ENCODE assay signal across 8 cellular contexts in the genomic region with DNA sequence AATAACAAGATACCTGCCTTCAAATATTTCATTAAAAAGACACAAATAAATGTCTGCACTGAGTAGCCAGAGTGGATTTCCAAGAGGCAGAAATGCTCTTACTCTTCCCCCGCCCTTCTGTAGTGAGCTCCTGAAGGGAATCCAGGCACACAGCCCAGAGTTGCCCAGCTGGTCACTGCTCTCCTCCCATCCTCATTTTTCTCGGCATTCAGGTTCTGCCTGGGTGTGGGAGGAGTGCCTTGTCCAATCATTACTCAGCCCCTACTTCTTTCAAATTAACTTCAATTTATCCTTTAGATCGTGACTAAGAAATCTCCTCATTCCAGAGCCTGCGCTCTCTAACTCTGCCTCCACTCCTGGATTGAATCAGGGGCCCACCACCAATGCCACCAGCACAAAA. TPM values are rescaled to one million over a fixed set of nuclear protein-coding genes. Genes with fewer than 3 reads are reported as not detected.
DNase-seq lines count a peak whose midpoint lies in the region; ATAC-seq and TF ChIP-seq lines count a peak whose summit lies in the region.

No MANE protein-coding gene starts in this region.

- H3K4me3 ChIP-seq in heart right ventricle (no peak overlapping the region), sigmoid colon (no peak overlapping the region)

- no peak for TF ChIP-seq POLR2A in sigmoid colon (IDR thresholded peaks at IDR 0.05)

- in situ Hi-C loops in G401 (cut with HindIII; ENCODE audit: low sequenced_read_pairs): no loop called here

- H3K9me3 ChIP-seq in heart right ventricle: no peaks in the 10 kb centered on the region
- H3K9me3 ChIP-seq in sigmoid colon: no peaks in the 10 kb centered on the region

- H3K27ac ChIP-seq in heart right ventricle (peak overlapping the region in 7 of 10 donors; percentile 7 to 73 (median 54)), sigmoid colon (peak overlapping the region; percentile 74 to 93 (median 84))

- no peaks in the 10 kb centered on the region for H3K9me3 Mint-ChIP-seq in activated T-helper 1 cell treated with anti-CD3 and anti-CD28 coated beads, Interleukin-12 subunit alpha, Interleukin-12 subunit beta, Interleukin-2, Interleukin-4 antibody, amounts not matched to agents 30 ng/mL and 10 ng/mL and 1 ng/mL, durations not matched to agents 14 hours and 24 hours and 36 hours

- peaks cover 29% of the 10 kb centered on the region for H3K36me3 Mint-ChIP-seq in activated T-helper 1 cell treated with anti-CD3 and anti-CD28 coated beads, Interleukin-12 subunit alpha, Interleukin-12 subunit beta, Interleukin-2, Interleukin-4 antibody, amounts not matched to agents 30 ng/mL and 10 ng/mL and 1 ng/mL, durations not matched to agents 14 hours and 24 hours and 36 hours (ENCODE audit: low read depth)

- DNase-seq in G401 (ENCODE audit: low spot score): peak; percentile 97
- peak; percentile 91 for DNase-seq in amniotic epithelial cell (ENCODE audit: low read depth)
- peak; percentile 31 to 39 for DNase-seq in heart right ventricle
- peak; percentile 81 for DNase-seq in sigmoid colon
- DNase-seq in stimulated activated CD4-positive, alpha-beta T cell treated with anti-CD3 and anti-CD28 coated beads, Interleukin-1b, Interleukin-23, amount 100 ng/mL, for 48 hours: no peak
- DNase-seq in NCI-H2171 treated with DMSO at 0.1 percent for 48 hours (lab: John Stamatoyannopoulos, UW): no peak
- DNase-seq in activated T-helper 1 cell treated with anti-CD3 and anti-CD28 coated beads, Interleukin-12 subunit alpha, Interleukin-12 subunit beta, Interleukin-2, Interleukin-4 antibody, amounts not matched to agents 30 ng/mL and 10 ng/mL and 1 ng/mL, durations not matched to agents 14 hours and 24 hours and 36 hours (ENCODE audit: low spot score): no peak

- H3K4me1 ChIP-seq in heart right ventricle: peaks cover 0 to 91% (median 71%) of the 10 kb centered on the region in 9 donors
- peaks cover 0 to 98% (median 96%) of the 10 kb centered on the region in 4 donors for H3K4me1 ChIP-seq in sigmoid colon

- peaks cover 67% of the 10 kb centered on the region for H3K4me1 Mint-ChIP-seq in activated T-helper 1 cell treated with anti-CD3 and anti-CD28 coated beads, Interleukin-12 subunit alpha, Interleukin-12 subunit beta, Interleukin-2, Interleukin-4 antibody, amounts not matched to agents 30 ng/mL and 10 ng/mL and 1 ng/mL, durations not matched to agents 14 hours and 24 hours and 36 hours (ENCODE audit: low read depth)

- peak; percentile 59 to 85 (median 80) for ATAC-seq in heart right ventricle
- ATAC-seq in HG03025 (IDR thresholded peaks at IDR 0.05; ENCODE audit: low FRiP score, unreplicated experiment): no peak

- no peak overlapping the region for H3K27ac Mint-ChIP-seq in activated T-helper 1 cell treated with anti-CD3 and anti-CD28 coated beads, Interleukin-12 subunit alpha, Interleukin-12 subunit beta, Interleukin-2, Interleukin-4 antibody, amounts not matched to agents 30 ng/mL and 10 ng/mL and 1 ng/mL, durations not matched to agents 14 hours and 24 hours and 36 hours

- no peak for TF ChIP-seq EP300 in sigmoid colon (IDR thresholded peaks at IDR 0.05)

- TF ChIP-seq CTCF in heart right ventricle (IDR thresholded peaks at IDR 0.05) (no peak), sigmoid colon (IDR thresholded peaks at IDR 0.05) (no peak)

- no peaks in the 10 kb centered on the region for H3K27me3 Mint-ChIP-seq in activated T-helper 1 cell treated with anti-CD3 and anti-CD28 coated beads, Interleukin-12 subunit alpha, Interleukin-12 subunit beta, Interleukin-2, Interleukin-4 antibody, amounts not matched to agents 30 ng/mL and 10 ng/mL and 1 ng/mL, durations not matched to agents 14 hours and 24 hours and 36 hours (ENCODE audit: insufficient read depth)

- H3K27me3 ChIP-seq in heart right ventricle (no peaks in the 10 kb centered on the region), sigmoid colon (no peaks in the 10 kb centered on the region)

- H3K36me3 ChIP-seq in heart right ventricle: peaks cover 0 to 10% (median 0%) of the 10 kb centered on the region in 9 donors
- peaks cover 0 to 9% (median 2%) of the 10 kb centered on the region in 4 donors for H3K36me3 ChIP-seq in sigmoid colon

- no peak overlapping the region for H3K4me3 Mint-ChIP-seq in activated T-helper 1 cell treated with anti-CD3 and anti-CD28 coated beads, Interleukin-12 subunit alpha, Interleukin-12 subunit beta, Interleukin-2, Interleukin-4 antibody, amounts not matched to agents 30 ng/mL and 10 ng/mL and 1 ng/mL, durations not matched to agents 14 hours and 24 hours and 36 hours

- intact Hi-C loops in heart right ventricle (cut with DNase I): no loop called here
- intact Hi-C loops in sigmoid colon (cut with DNase I): loop anchor here (2.0 kb wide), 1 partner anchor 13 kb away; no protein-coding TSS in a partner anchor
- intact Hi-C loops in activated T-helper 1 cell treated with anti-CD3 and anti-CD28 coated beads, Interleukin-12 subunit alpha, Interleukin-12 subunit beta, Interleukin-2, Interleukin-4 antibody, amounts not matched to agents 30 ng/mL and 10 ng/mL and 1 ng/mL, durations not matched to agents 14 hours and 24 hours and 36 hours (cut with micrococcal nuclease): no loop called here

- 37 to 44% methylated on average over 4 of the region's 4 CpGs for WGBS in heart right ventricle, 2 donors
- 36 to 59% methylated on average over 4 of the region's 4 CpGs for WGBS in sigmoid colon, 2 donors

RNA-seq across cellular contexts. Expression of a gene that starts 12.2 kb away (rescaled TPM):
- total RNA-seq in G401 (2014; rRNA removed; shearing (Covaris generic)): 28.1 and 43.5 TPM in 2 replicates
- total RNA-seq in heart right ventricle: 10 to 100 TPM; 13.7 to 22.8 (median 17.4) TPM
- polyA plus RNA-seq in heart right ventricle: 1 to 10 TPM; 4.4 to 8.6 TPM
- total RNA-seq in sigmoid colon: 10 to 100 TPM; 59.2 to 97.5 (median 62.2) TPM
- 10 to 100 TPM; 12.6 to 23.5 (median 19.4) TPM for polyA plus RNA-seq in sigmoid colon
- total RNA-seq in activated T-helper 1 cell treated with anti-CD3 and anti-CD28 coated beads, Interleukin-12 subunit alpha, Interleukin-12 subunit beta, Interleukin-2, Interleukin-4 antibody, amounts not matched to agents 30 ng/mL and 10 ng/mL and 1 ng/mL, durations not matched to agents 14 hours and 24 hours and 36 hours: 97.6 and 103 TPM in 2 replicates

Comparison
In these comparisons a context has a peak if more than half of its experiments do, and no peak if none do; other contexts are left out.
1. DNase-seq: peak in G401 (single experiment), amniotic epithelial cell (single experiment), heart right ventricle (2 of 2) and sigmoid colon (single experiment); none in stimulated activated CD4-positive, alpha-beta T cell treated with anti-CD3 and anti-CD28 coated beads, Interleukin-1b, Interleukin-23, amount 100 ng/mL, for 48 hours (single experiment), NCI-H2171 treated with DMSO at 0.1 percent for 48 hours (single experiment) and activated T-helper 1 cell treated with anti-CD3 and anti-CD28 coated beads, Interleukin-12 subunit alpha, Interleukin-12 subunit beta, Interleukin-2, Interleukin-4 antibody, amounts not matched to agents 30 ng/mL and 10 ng/mL and 1 ng/mL, durations not matched to agents 14 hours and 24 hours and 36 hours (single experiment).